ENCODE assay signal across 1 cellular context in the genomic region with DNA sequence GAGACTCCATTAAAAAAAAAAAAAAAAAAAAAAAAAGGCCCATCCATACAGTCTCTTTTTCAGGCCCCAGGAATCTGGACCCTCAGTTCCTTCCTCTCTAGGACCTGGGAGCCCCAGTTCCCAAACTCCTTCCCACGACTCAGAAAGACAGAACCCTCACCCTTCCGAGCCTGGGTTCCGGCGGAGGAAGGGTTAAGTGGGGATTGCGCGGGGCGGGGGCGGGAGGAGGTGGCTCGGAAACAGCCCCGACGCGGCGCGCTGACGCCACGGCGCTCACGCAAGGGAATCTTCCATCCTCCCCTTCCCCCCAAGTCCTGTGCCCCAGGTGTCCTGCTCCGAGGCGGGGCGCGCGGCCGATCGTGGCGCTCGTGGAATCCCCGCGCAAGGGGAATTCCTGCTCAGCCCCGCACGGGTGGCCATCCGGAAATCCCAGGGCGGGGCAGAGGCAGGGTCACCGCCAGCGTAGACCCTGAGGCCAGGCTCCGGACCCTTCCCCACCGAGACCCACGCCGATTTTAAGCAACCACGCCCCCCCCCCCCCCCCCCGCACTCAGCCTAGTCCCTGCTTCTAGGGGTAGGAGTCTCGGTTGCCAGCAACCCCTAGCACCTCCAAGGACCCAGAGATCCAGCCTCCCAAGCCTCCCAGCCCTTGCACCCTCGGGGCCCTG.
TF ChIP-seq lines count a peak whose summit lies in the region.

No MANE protein-coding gene starts in this region.

TF ChIP-seq in K562, 482 proteins besides CTCF, POLR2A, EP300 and RAD21 (continued from another document):
- peak; percentile 60; the same call in 1 of the 2 replicates for TF ChIP-seq EP400 (IDR thresholded peaks at IDR 0.05)
- TF ChIP-seq, protein P1, sequence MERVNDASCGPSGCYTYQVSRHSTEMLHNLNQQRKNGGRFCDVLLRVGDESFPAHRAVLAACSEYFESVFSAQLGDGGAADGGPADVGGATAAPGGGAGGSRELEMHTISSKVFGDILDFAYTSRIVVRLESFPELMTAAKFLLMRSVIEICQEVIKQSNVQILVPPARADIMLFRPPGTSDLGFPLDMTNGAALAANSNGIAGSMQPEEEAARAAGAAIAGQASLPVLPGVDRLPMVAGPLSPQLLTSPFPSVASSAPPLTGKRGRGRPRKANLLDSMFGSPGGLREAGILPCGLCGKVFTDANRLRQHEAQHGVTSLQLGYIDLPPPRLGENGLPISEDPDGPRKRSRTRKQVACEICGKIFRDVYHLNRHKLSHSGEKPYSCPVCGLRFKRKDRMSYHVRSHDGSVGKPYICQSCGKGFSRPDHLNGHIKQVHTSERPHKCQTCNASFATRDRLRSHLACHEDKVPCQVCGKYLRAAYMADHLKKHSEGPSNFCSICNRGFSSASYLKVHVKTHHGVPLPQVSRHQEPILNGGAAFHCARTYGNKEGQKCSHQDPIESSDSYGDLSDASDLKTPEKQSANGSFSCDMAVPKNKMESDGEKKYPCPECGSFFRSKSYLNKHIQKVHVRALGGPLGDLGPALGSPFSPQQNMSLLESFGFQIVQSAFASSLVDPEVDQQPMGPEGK (CRISPR knock-in tag; IDR thresholded peaks at IDR 0.05; ENCODE audit: borderline replicate concordance): no peak
- peak; percentile 21 for TF ChIP-seq KDM5B (IDR thresholded peaks at IDR 0.05; ENCODE audit: insufficient replicate concordance, low read depth, low read length)
- TF ChIP-seq HMGN3 (IDR thresholded peaks at IDR 0.05; ENCODE audit: borderline replicate concordance, extremely low read depth, insufficient read length, low read depth, low read length): peak; percentile 66
- TF ChIP-seq HNRNPLL (IDR thresholded peaks at IDR 0.05; ENCODE audit: low read depth, low read length, poor library complexity, severe bottlenecking): no peak
- 0 out of 2 replicates have a peak, but pooled peaks have one; percentile 53 for TF ChIP-seq NBN (IDR thresholded peaks at IDR 0.05; ENCODE audit: low read depth)
- TF ChIP-seq, protein P2, sequence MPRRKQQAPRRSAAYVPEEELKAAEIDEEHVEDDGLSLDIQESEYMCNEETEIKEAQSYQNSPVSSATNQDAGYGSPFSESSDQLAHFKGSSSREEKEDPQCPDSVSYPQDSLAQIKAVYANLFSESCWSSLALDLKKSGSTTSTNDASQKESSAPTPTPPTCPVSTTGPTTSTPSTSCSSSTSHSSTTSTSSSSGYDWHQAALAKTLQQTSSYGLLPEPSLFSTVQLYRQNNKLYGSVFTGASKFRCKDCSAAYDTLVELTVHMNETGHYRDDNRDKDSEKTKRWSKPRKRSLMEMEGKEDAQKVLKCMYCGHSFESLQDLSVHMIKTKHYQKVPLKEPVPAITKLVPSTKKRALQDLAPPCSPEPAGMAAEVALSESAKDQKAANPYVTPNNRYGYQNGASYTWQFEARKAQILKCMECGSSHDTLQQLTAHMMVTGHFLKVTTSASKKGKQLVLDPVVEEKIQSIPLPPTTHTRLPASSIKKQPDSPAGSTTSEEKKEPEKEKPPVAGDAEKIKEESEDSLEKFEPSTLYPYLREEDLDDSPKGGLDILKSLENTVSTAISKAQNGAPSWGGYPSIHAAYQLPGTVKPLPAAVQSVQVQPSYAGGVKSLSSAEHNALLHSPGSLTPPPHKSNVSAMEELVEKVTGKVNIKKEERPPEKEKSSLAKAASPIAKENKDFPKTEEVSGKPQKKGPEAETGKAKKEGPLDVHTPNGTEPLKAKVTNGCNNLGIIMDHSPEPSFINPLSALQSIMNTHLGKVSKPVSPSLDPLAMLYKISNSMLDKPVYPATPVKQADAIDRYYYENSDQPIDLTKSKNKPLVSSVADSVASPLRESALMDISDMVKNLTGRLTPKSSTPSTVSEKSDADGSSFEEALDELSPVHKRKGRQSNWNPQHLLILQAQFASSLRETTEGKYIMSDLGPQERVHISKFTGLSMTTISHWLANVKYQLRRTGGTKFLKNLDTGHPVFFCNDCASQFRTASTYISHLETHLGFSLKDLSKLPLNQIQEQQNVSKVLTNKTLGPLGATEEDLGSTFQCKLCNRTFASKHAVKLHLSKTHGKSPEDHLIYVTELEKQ (CRISPR knock-in tag; IDR thresholded peaks at IDR 0.05): no peak
- 0 out of 2 replicates have a peak, but pooled peaks have one; percentile 11 for TF ChIP-seq PML (IDR thresholded peaks at IDR 0.05; ENCODE audit: low read length)
- TF ChIP-seq, protein P3, sequence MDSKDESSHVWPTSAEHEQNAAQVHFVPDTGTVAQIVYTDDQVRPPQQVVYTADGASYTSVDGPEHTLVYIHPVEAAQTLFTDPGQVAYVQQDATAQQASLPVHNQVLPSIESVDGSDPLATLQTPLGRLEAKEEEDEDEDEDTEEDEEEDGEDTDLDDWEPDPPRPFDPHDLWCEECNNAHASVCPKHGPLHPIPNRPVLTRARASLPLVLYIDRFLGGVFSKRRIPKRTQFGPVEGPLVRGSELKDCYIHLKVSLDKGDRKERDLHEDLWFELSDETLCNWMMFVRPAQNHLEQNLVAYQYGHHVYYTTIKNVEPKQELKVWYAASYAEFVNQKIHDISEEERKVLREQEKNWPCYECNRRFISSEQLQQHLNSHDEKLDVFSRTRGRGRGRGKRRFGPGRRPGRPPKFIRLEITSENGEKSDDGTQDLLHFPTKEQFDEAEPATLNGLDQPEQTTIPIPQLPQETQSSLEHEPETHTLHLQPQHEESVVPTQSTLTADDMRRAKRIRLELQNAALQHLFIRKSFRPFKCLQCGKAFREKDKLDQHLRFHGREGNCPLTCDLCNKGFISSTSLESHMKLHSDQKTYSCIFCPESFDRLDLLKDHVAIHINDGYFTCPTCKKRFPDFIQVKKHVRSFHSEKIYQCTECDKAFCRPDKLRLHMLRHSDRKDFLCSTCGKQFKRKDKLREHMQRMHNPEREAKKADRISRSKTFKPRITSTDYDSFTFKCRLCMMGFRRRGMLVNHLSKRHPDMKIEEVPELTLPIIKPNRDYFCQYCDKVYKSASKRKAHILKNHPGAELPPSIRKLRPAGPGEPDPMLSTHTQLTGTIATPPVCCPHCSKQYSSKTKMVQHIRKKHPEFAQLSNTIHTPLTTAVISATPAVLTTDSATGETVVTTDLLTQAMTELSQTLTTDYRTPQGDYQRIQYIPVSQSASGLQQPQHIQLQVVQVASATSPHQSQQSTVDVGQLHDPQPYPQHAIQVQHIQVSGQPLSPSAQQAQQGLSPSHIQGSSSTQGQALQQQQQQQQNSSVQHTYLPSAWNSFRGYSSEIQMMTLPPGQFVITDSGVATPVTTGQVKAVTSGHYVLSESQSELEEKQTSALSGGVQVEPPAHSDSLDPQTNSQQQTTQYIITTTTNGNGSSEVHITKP (IDR thresholded peaks at IDR 0.05; ENCODE audit: partially characterized antibody): peak; percentile 79
- TF ChIP-seq ZNF384 (IDR thresholded peaks at IDR 0.05; ENCODE audit: low read depth, low read length): peak; percentile 84
- TF ChIP-seq TOE1 (IDR thresholded peaks at IDR 0.05; ENCODE audit: borderline replicate concordance): peak; percentile 37
- TF ChIP-seq TOE1 (CRISPR knock-in tag; IDR thresholded peaks at IDR 0.05; ENCODE audit: borderline replicate concordance, low read depth): no peak
- TF ChIP-seq STAG1 (CRISPR knock-in tag; IDR thresholded peaks at IDR 0.05; ENCODE audit: borderline replicate concordance): 0 out of 2 replicates have a peak, but pooled peaks have one; percentile 9
- peak in 2 of 3 experiments; percentile 15 to 37 for TF ChIP-seq YY1 (IDR thresholded peaks at IDR 0.05; ENCODE audit: borderline replicate concordance in 1 of 3, control insufficient read depth in 1 of 3, extremely low read depth in 1 of 3, insufficient read depth in 3 of 3, insufficient read length in 1 of 3, insufficient replicate concordance in 2 of 3, low read depth in 1 of 3, low read length in 2 of 3)
- peak; percentile 58; the same call in 1 of the 2 replicates for TF ChIP-seq E2F3 (CRISPR knock-in tag; IDR thresholded peaks at IDR 0.05)
- TF ChIP-seq MAZ (CRISPR knock-in tag; conservative IDR thresholded peaks at IDR 0.05 in 1 of 2, IDR thresholded peaks at IDR 0.05 in 1 of 2): peak; percentile 89 to 93
- TF ChIP-seq TRIM24 (IDR thresholded peaks at IDR 0.05): peak in 1 of 2 experiments; percentile 34; a peak in 1 of 4 replicates
- 0 out of 2 replicates have a peak, but pooled peaks have one; percentile 28 for TF ChIP-seq SIN3B (IDR thresholded peaks at IDR 0.05; ENCODE audit: low read depth)
- TF ChIP-seq ZEB2 (IDR thresholded peaks at IDR 0.05): peak; percentile 43; the same call in 1 of the 2 replicates
- TF ChIP-seq ZFP1 (CRISPR knock-in tag; IDR thresholded peaks at IDR 0.05): no peak
- no peak for TF ChIP-seq NEUROD1 (IDR thresholded peaks at IDR 0.05; ENCODE audit: borderline replicate concordance, low read depth, low read length, partially characterized antibody)
- peak; percentile 15; the same call in 1 of the 2 replicates for TF ChIP-seq TCF3 (CRISPR knock-in tag; IDR thresholded peaks at IDR 0.05)
- no peak for TF ChIP-seq BDP1 (IDR thresholded peaks at IDR 0.05; ENCODE audit: insufficient read depth, insufficient read length)
- TF ChIP-seq FOS (IDR thresholded peaks at IDR 0.05; ENCODE audit: extremely low read depth, insufficient read length): no peak
- 0 out of 2 replicates have a peak, but pooled peaks have one; percentile 46 for TF ChIP-seq PHF21A (IDR thresholded peaks at IDR 0.05; ENCODE audit: borderline replicate concordance, low read depth)
- TF ChIP-seq, protein P4, sequence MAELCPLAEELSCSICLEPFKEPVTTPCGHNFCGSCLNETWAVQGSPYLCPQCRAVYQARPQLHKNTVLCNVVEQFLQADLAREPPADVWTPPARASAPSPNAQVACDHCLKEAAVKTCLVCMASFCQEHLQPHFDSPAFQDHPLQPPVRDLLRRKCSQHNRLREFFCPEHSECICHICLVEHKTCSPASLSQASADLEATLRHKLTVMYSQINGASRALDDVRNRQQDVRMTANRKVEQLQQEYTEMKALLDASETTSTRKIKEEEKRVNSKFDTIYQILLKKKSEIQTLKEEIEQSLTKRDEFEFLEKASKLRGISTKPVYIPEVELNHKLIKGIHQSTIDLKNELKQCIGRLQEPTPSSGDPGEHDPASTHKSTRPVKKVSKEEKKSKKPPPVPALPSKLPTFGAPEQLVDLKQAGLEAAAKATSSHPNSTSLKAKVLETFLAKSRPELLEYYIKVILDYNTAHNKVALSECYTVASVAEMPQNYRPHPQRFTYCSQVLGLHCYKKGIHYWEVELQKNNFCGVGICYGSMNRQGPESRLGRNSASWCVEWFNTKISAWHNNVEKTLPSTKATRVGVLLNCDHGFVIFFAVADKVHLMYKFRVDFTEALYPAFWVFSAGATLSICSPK (IDR thresholded peaks at IDR 0.05; ENCODE audit: borderline replicate concordance): no peak
- peak; percentile 48; the same call in 1 of the 2 replicates for TF ChIP-seq BCOR (IDR thresholded peaks at IDR 0.05)
- TF ChIP-seq, protein P5, sequence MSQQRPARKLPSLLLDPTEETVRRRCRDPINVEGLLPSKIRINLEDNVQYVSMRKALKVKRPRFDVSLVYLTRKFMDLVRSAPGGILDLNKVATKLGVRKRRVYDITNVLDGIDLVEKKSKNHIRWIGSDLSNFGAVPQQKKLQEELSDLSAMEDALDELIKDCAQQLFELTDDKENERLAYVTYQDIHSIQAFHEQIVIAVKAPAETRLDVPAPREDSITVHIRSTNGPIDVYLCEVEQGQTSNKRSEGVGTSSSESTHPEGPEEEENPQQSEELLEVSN (IDR thresholded peaks at IDR 0.05; ENCODE audit: borderline replicate concordance in 1 of 2, extremely low read depth in 1 of 2, insufficient read depth in 1 of 2, insufficient read length in 1 of 2, low read depth in 1 of 2, low read length in 1 of 2, poor library complexity in 1 of 2, severe bottlenecking in 1 of 2): peak in 1 of 2 experiments; percentile 52
- peak; percentile 35; the same call in 1 of the 2 replicates for TF ChIP-seq CHD2 (IDR thresholded peaks at IDR 0.05; ENCODE audit: low read depth, low read length)
- TF ChIP-seq GATAD2A (IDR thresholded peaks at IDR 0.05): peak; percentile 82
- TF ChIP-seq NFE2 (IDR thresholded peaks at IDR 0.05; ENCODE audit: low read depth): no peak
- peak; percentile 57 for TF ChIP-seq CXXC5 (CRISPR knock-in tag; IDR thresholded peaks at IDR 0.05)
- peak in 1 of 2 experiments; percentile 34; a peak in 1 of 4 replicates for TF ChIP-seq RCOR1 (IDR thresholded peaks at IDR 0.05; ENCODE audit: borderline replicate concordance in 1 of 2, low read depth in 2 of 2, low read length in 2 of 2)
- TF ChIP-seq PHF20 (IDR thresholded peaks at IDR 0.05; ENCODE audit: partially characterized antibody): peak; percentile 10
- peak; percentile 46; the same call in 1 of the 2 replicates for TF ChIP-seq GABPA (tag; conservative IDR thresholded peaks at IDR 0.05; ENCODE audit: low read depth)
- no peak for TF ChIP-seq ZNF23 (CRISPR knock-in tag; IDR thresholded peaks at IDR 0.05)
- peak; percentile 37 for TF ChIP-seq FIP1L1 (IDR thresholded peaks at IDR 0.05; ENCODE audit: low read depth, low read length, poor library complexity, severe bottlenecking)
- 0 out of 2 replicates have a peak, but pooled peaks have one; percentile 17 for TF ChIP-seq HDAC2 (IDR thresholded peaks at IDR 0.05)
- TF ChIP-seq, protein P6, sequence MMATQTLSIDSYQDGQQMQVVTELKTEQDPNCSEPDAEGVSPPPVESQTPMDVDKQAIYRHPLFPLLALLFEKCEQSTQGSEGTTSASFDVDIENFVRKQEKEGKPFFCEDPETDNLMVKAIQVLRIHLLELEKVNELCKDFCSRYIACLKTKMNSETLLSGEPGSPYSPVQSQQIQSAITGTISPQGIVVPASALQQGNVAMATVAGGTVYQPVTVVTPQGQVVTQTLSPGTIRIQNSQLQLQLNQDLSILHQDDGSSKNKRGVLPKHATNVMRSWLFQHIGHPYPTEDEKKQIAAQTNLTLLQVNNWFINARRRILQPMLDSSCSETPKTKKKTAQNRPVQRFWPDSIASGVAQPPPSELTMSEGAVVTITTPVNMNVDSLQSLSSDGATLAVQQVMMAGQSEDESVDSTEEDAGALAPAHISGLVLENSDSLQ (IDR thresholded peaks at IDR 0.05): 0 out of 2 replicates have a peak, but pooled peaks have one; percentile 13
- TF ChIP-seq, protein P7, sequence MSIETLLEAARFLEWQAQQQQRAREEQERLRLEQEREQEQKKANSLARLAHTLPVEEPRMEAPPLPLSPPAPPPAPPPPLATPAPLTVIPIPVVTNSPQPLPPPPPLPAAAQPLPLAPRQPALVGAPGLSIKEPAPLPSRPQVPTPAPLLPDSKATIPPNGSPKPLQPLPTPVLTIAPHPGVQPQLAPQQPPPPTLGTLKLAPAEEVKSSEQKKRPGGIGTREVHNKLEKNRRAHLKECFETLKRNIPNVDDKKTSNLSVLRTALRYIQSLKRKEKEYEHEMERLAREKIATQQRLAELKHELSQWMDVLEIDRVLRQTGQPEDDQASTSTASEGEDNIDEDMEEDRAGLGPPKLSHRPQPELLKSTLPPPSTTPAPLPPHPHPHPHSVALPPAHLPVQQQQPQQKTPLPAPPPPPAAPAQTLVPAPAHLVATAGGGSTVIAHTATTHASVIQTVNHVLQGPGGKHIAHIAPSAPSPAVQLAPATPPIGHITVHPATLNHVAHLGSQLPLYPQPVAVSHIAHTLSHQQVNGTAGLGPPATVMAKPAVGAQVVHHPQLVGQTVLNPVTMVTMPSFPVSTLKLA (conservative IDR thresholded peaks at IDR 0.05): peak; percentile 50 to 74
- TF ChIP-seq, protein P8, sequence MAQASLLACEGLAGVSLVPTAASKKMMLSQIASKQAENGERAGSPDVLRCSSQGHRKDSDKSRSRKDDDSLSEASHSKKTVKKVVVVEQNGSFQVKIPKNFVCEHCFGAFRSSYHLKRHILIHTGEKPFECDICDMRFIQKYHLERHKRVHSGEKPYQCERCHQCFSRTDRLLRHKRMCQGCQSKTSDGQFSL (CRISPR knock-in tag; IDR thresholded peaks at IDR 0.05): peak; percentile 89
- TF ChIP-seq, protein P8 (tag; IDR thresholded peaks at IDR 0.05): peak in 1 of 2 experiments; percentile 79; a peak in 2 of 4 replicates
